13 cellular contexts compared by ENCODE assay signal in genomic region chr2:25722224-25722623, GRCh38. TPM values are rescaled to one million over a fixed set of nuclear protein-coding genes. Genes with fewer than 3 reads are reported as not detected.
DNase-seq lines count a peak whose midpoint lies in the region; ATAC-seq and TF ChIP-seq lines count a peak whose summit lies in the region.
"Had no signal": no experiment of that assay in that cellular context is flagged by ENCODE, and none has a peak within 500 bp of the region (broad histone marks: within the 10 kb centered on the region; RNA-seq: fewer than 3 reads in every experiment).

No MANE protein-coding gene starts in this region.

- peaks cover 1 to 20% (median 5%) of the 10 kb centered on the region in 4 donors for H3K4me1 Mint-ChIP-seq in CD4-positive, CD25-positive, alpha-beta regulatory T cell
- H3K4me1 Mint-ChIP-seq in GM23338 (no peaks in the 10 kb centered on the region; the same call in 2 of the 3 replicates), neural progenitor cell (peaks cover 27% of the 10 kb centered on the region)

- TF ChIP-seq POLR2A in gastrocnemius medialis (IDR thresholded peaks at IDR 0.05) = no peak

- H3K36me3 ChIP-seq in CD4-positive, CD25-positive, alpha-beta regulatory T cell (ENCODE audit: control insufficient read depth, insufficient read depth, low read length) = no peaks in the 10 kb centered on the region
- H3K36me3 ChIP-seq in GM23338 (ENCODE audit: insufficient read depth) = no peaks in the 10 kb centered on the region
- no peaks in the 10 kb centered on the region for H3K36me3 ChIP-seq in neural progenitor cell
- no peaks in the 10 kb centered on the region for H3K36me3 ChIP-seq in gastrocnemius medialis

- H3K79me2 ChIP-seq in GM23338 (replicated peaks; ENCODE audit: insufficient read depth) (no peaks in the 10 kb centered on the region), neural progenitor cell (ENCODE audit: low read depth) (no peaks in the 10 kb centered on the region)

- H3K4me2 ChIP-seq in GM23338 (no peak overlapping the region), neural progenitor cell (peak overlapping the region; percentile 61)

- H3K9me2 ChIP-seq in GM23338 (ENCODE audit: insufficient read depth) = no peaks in the 10 kb centered on the region

- H3F3A ChIP-seq in GM23338 (replicated peaks; ENCODE audit: low read depth) (no peaks in the 10 kb centered on the region), neural progenitor cell (ENCODE audit: low read depth) (peaks cover 16% of the 10 kb centered on the region)

- H3K4me1 ChIP-seq in CD4-positive, CD25-positive, alpha-beta regulatory T cell (ENCODE audit: control insufficient read depth, insufficient read depth, low read length, poor library complexity, severe bottlenecking) = peaks cover 4% of the 10 kb centered on the region
- H3K4me1 ChIP-seq in GM23338 (ENCODE audit: insufficient read depth) = 0 out of 2 replicates have a peak, but pooled peaks cover 2% of the 10 kb centered on the region
- peaks cover 25% of the 10 kb centered on the region for H3K4me1 ChIP-seq in neural progenitor cell
- H3K4me1 ChIP-seq in gastrocnemius medialis = no peaks in the 10 kb centered on the region
- H3K4me1 ChIP-seq: Caco-2 had no signal

- H3K36me3 Mint-ChIP-seq in CD4-positive, CD25-positive, alpha-beta regulatory T cell = no peaks in the 10 kb centered on the region
- no peaks in the 10 kb centered on the region for H3K36me3 Mint-ChIP-seq in GM23338 (ENCODE audit: low read depth)
- H3K36me3 Mint-ChIP-seq in neural progenitor cell = no peaks in the 10 kb centered on the region
- H3K36me3 Mint-ChIP-seq: CD8-positive, alpha-beta T cell had no signal

- no peak overlapping the region for H3K27ac Mint-ChIP-seq in CD4-positive, CD25-positive, alpha-beta regulatory T cell
- no peak overlapping the region for H3K27ac Mint-ChIP-seq in GM23338
- H3K27ac Mint-ChIP-seq in neural progenitor cell = no peak overlapping the region
- H3K27ac Mint-ChIP-seq: CD8-positive, alpha-beta T cell had no signal

- H3K27ac ChIP-seq in CD4-positive, CD25-positive, alpha-beta regulatory T cell (ENCODE audit: insufficient read depth, low read length, poor library complexity, severe bottlenecking) = no peak overlapping the region
- H3K27ac ChIP-seq in GM23338 (ENCODE audit: low read depth) (no peak overlapping the region), neural progenitor cell (no peak overlapping the region), gastrocnemius medialis (no peak overlapping the region)

- peaks cover 0 to 3% (median 0%) of the 10 kb centered on the region in 7 donors for H3K9me3 Mint-ChIP-seq in CD4-positive, CD25-positive, alpha-beta regulatory T cell
- H3K9me3 Mint-ChIP-seq in GM23338 (peaks cover 7% of the 10 kb centered on the region; the same call in 1 of the 3 replicates), neural progenitor cell (no peaks in the 10 kb centered on the region)
- H3K9me3 Mint-ChIP-seq: CD8-positive, alpha-beta T cell had no signal

- TF ChIP-seq CTCF in GM23338 (conservative IDR thresholded peaks at IDR 0.05; ENCODE audit: low read depth in 2 of 2) (no peak), neural progenitor cell (IDR thresholded peaks at IDR 0.05) (no peak), gastrocnemius medialis (IDR thresholded peaks at IDR 0.05 in 4 of 5, conservative IDR thresholded peaks at IDR 0.05 in 1 of 5) (no peak)

- H4K20me1 ChIP-seq in GM23338 (replicated peaks; ENCODE audit: insufficient read depth) (no peaks in the 10 kb centered on the region), neural progenitor cell (ENCODE audit: low read depth) (no peaks in the 10 kb centered on the region)

- no peak overlapping the region for H3K4me3 ChIP-seq in CD4-positive, CD25-positive, alpha-beta regulatory T cell (ENCODE audit: low read depth, low read length)
- H3K4me3 ChIP-seq in GM23338 (no peak overlapping the region), neural progenitor cell (no peak overlapping the region), gastrocnemius medialis (no peak overlapping the region)

- H2AFZ ChIP-seq in GM23338 (peak overlapping the region; percentile 54; the same call in 1 of the 2 replicates), neural progenitor cell (replicated peaks) (no peak overlapping the region)

- no peak overlapping the region for H3K4me3 Mint-ChIP-seq in CD4-positive, CD25-positive, alpha-beta regulatory T cell
- H3K4me3 Mint-ChIP-seq in GM23338 = no peak overlapping the region
- H3K4me3 Mint-ChIP-seq in neural progenitor cell = no peak overlapping the region
- H3K4me3 Mint-ChIP-seq: CD8-positive, alpha-beta T cell had no signal

- peaks cover 3% of the 10 kb centered on the region for H3K27me3 ChIP-seq in CD4-positive, CD25-positive, alpha-beta regulatory T cell (ENCODE audit: control insufficient read depth, insufficient read depth, low read length)
- H3K27me3 ChIP-seq in GM23338 (ENCODE audit: insufficient read depth) (no peaks in the 10 kb centered on the region), neural progenitor cell (no peaks in the 10 kb centered on the region), gastrocnemius medialis (peaks cover 0 to 7% (median 2%) of the 10 kb centered on the region in 3 donors)

- peaks cover 15% of the 10 kb centered on the region for H3K27me3 Mint-ChIP-seq in CD4-positive, CD25-positive, alpha-beta regulatory T cell
- H3K27me3 Mint-ChIP-seq in GM23338 (ENCODE audit: insufficient read depth, low read depth, poor library complexity) (peaks cover 3% of the 10 kb centered on the region), neural progenitor cell (ENCODE audit: insufficient read depth, low read depth) (peaks cover 4% of the 10 kb centered on the region)

- intact Hi-C loops in gastrocnemius medialis (cut with DNase I; ENCODE audit: low total_unique reads) = no loop called here

- H3K9ac ChIP-seq in neural progenitor cell = no peak overlapping the region

- in situ Hi-C loops in gastrocnemius medialis (cut with MboI; ENCODE audit: low sequenced_read_pairs in 4 of 4) = no loop called here

- peak in 1 of 3 donors; percentile 87 for DNase-seq in CD4-positive, CD25-positive, alpha-beta regulatory T cell
- DNase-seq in GM23338 (ENCODE audit: low spot score) (no peak), neural progenitor cell (ENCODE audit: low spot score) (no peak), gastrocnemius medialis (no peak), globus pallidus (ENCODE audit: low spot score) (no peak)
- no peak for DNase-seq in central memory CD4-positive, alpha-beta T cell
- DNase-seq: C1 segment of cervical spinal cord; Caco-2; CD8-positive, alpha-beta T cell; DMS153; DND-41; H7; HCEC 1CT had no signal

- no peaks in the 10 kb centered on the region for H3K9me3 ChIP-seq in CD4-positive, CD25-positive, alpha-beta regulatory T cell (ENCODE audit: control insufficient read depth in 2 of 2, low read length in 2 of 2)
- no peaks in the 10 kb centered on the region for H3K9me3 ChIP-seq in neural progenitor cell (ENCODE audit: low read depth)
- no peaks in the 10 kb centered on the region for H3K9me3 ChIP-seq in gastrocnemius medialis
- H3K9me3 ChIP-seq: Caco-2 had no signal

- ATAC-seq in CD4-positive, CD25-positive, alpha-beta regulatory T cell (ENCODE audit: low read depth in 2 of 2) = peak; percentile 72 to 76
- ATAC-seq in GM23338 (no peak), gastrocnemius medialis (no peak)
- ATAC-seq: CD8-positive, alpha-beta T cell had no signal

TF ChIP-seq in GM23338, 12 proteins besides CTCF, POLR2A, EP300 and RAD21 (continues in another document):
- TF ChIP-seq POLR2AphosphoS5 (IDR thresholded peaks at IDR 0.05; ENCODE audit: low read depth) (no peak), NANOG (IDR thresholded peaks at IDR 0.05; ENCODE audit: borderline replicate concordance) (no peak), EZH2phosphoT487 (IDR thresholded peaks at IDR 0.05; ENCODE audit: unreplicated experiment) (no peak), REST (IDR thresholded peaks at IDR 0.05; ENCODE audit: unreplicated experiment) (no peak), ETS1 (IDR thresholded peaks at IDR 0.05) (no peak), ZNF331 (CRISPR knock-in tag; IDR thresholded peaks at IDR 0.05; ENCODE audit: low read depth) (no peak)

RNA-seq across cellular contexts. Expression of gene DTNB, which starts 48.8 kb away (rescaled TPM):
- 50.1 TPM for total RNA-seq in CD4-positive, CD25-positive, alpha-beta regulatory T cell
- 10 to 100 TPM; 11.5 to 19.4 (median 14.7) TPM for polyA plus RNA-seq in CD4-positive, CD25-positive, alpha-beta regulatory T cell
- 22.1 and 27.5 TPM in 2 replicates for total RNA-seq in GM23338 (2014; rRNA removed; shearing (Covaris generic))
- polyA plus RNA-seq in GM23338 (2016; fragmentation: Nextera tagmentation; extraction: Ambion mirVana) = 29.4 and 32.1 TPM in 2 replicates
- total RNA-seq in neural progenitor cell (ENCODE audit: low replicate concordance) = 27.1 and 31.3 TPM in 2 replicates
- 1 to 10 TPM; 1.0 to 6.6 (median 4.1) TPM for total RNA-seq in gastrocnemius medialis

Comparison
In these comparisons a context has a peak if more than half of its experiments do, and no peak if none do; other contexts are left out.
1. ATAC-seq: peak in CD4-positive, CD25-positive, alpha-beta regulatory T cell (2 of 2); none in GM23338 (single experiment) and gastrocnemius medialis (0 of 2).